ENCODE assay signal across 1 cellular context in the genomic region with DNA sequence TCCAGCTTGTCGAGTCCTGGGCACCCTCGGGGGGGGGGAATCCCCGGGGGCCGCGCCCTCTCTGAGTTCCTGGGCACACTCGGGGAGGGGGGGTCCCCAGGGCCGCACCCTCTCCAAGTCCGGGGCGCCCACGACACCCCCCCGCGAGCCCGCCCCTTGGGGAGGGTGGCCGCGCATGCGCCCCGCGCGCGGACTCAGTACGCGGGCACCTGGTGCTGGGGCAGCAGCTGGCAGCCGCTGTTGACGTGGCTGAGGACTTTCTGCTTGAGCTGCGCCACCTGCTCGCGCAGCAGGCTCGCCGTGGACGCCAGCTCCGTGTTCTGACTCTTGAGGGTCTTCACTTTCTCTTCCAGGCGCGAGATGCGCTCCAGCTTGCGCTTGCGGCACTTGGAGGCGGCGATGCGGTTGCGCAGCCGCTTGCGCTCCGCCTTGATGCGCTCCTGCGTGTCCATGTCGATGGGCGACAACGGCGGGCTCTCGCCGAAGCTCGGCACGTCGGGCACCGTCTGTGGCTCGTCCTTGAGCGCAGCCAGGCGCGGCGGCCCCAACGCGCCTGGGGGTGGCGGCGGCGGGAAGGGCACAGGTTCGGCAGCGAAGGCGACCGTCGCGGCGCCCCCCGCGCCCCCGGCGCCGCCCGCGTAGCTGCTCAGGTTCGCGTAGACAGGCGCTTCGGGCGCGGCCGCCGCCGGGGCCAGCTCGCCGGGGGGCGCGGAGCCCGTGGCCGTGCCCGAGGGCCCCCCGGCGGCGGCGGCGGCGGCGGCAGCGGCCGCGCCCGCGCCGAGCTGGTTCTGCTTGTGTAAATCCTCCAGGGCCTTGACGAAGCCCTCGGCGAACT.
TF ChIP-seq lines count a peak whose summit lies in the region.

No MANE protein-coding gene starts in this region.

TF ChIP-seq in HCT116, 20 proteins besides CTCF, POLR2A, EP300 and RAD21:
- TF ChIP-seq POLR2AphosphoS5 (IDR thresholded peaks at IDR 0.05; ENCODE audit: low read depth, low read length) (peak; percentile 87), EZH2phosphoT487 (IDR thresholded peaks at IDR 0.05; ENCODE audit: borderline replicate concordance) (no peak), SIN3A (IDR thresholded peaks at IDR 0.05; ENCODE audit: low read depth) (peak; percentile 33; the same call in 1 of the 2 replicates)
- TF ChIP-seq, protein P1, sequence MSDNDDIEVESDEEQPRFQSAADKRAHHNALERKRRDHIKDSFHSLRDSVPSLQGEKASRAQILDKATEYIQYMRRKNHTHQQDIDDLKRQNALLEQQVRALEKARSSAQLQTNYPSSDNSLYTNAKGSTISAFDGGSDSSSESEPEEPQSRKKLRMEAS (IDR thresholded peaks at IDR 0.05): peak; percentile 61; the same call in 1 of the 2 replicates
